In genomic region chr19:6766357-6767080, GRCh38 we compare ENCODE assay signal across 9 cellular contexts. TPM values are rescaled to one million over a fixed set of nuclear protein-coding genes. Genes with fewer than 3 reads are reported as not detected.
A peak's percentile ranks its signal among the peaks of the same experiment; 100 is the strongest.
DNase-seq lines count a peak whose midpoint lies in the region; ATAC-seq and TF ChIP-seq lines count a peak whose summit lies in the region.
"Had no signal": no experiment of that assay in that cellular context is flagged by ENCODE, and none has a peak within 500 bp of the region (broad histone marks: within the 10 kb centered on the region; RNA-seq: fewer than 3 reads in every experiment).

No MANE protein-coding gene starts in this region.

- H3F3A ChIP-seq in GM23338 (replicated peaks; ENCODE audit: low read depth): peaks cover 6% of the 10 kb centered on the region; the same call in 1 of the 2 replicates

- H4K20me1 ChIP-seq in GM23338 (replicated peaks; ENCODE audit: insufficient read depth): peaks cover 4% of the 10 kb centered on the region; the same call in 1 of the 2 replicates

- H3K27ac ChIP-seq in GM23338 (ENCODE audit: low read depth) (peak overlapping the region; percentile 94), SK-N-MC (no peak overlapping the region)

- CTCF ChIA-PET in GM10248 (lab: Yijun Ruan, JAX): interaction anchor here (1.7 kb wide), 1 partner anchor 14 kb away, joined by 4 read pairs; no protein-coding TSS in a partner anchor

- peak overlapping the region; percentile 93 for H3K27ac Mint-ChIP-seq in GM23338
- H3K27ac Mint-ChIP-seq in glutamatergic neuron (ENCODE audit: unreplicated experiment): no peak overlapping the region

- H3K4me1 ChIP-seq in GM23338 (ENCODE audit: insufficient read depth): peaks cover 5% of the 10 kb centered on the region; the same call in 1 of the 2 replicates

- H3K36me3 Mint-ChIP-seq in GM23338 (ENCODE audit: low read depth) (peaks cover 16% of the 10 kb centered on the region), glutamatergic neuron (ENCODE audit: unreplicated experiment) (peaks cover 4% of the 10 kb centered on the region)

- no peaks in the 10 kb centered on the region for H3K9me3 ChIP-seq in SK-N-MC (ENCODE audit: low read depth, low read length)
- H3K9me3 ChIP-seq: MG63 had no signal

- H3K9me2 ChIP-seq in GM23338 (ENCODE audit: insufficient read depth): no peaks in the 10 kb centered on the region

- TF ChIP-seq CTCF in GM23338 (conservative IDR thresholded peaks at IDR 0.05; ENCODE audit: low read depth in 2 of 2): no peak
- no peak for TF ChIP-seq CTCF in glutamatergic neuron (IDR thresholded peaks at IDR 0.05; ENCODE audit: partially characterized antibody, unreplicated experiment)
- no peak for TF ChIP-seq CTCF in retinal pigment epithelial cell (conservative IDR thresholded peaks at IDR 0.05; ENCODE audit: low read depth, low read length)
- TF ChIP-seq CTCF in GM10248 (IDR thresholded peaks at IDR 0.05; ENCODE audit: control extremely low read depth, extremely low read depth, low read depth, missing control alignments): no peak

- H3K9me3 Mint-ChIP-seq in GM23338 (peaks cover 12% of the 10 kb centered on the region), glutamatergic neuron (ENCODE audit: unreplicated experiment) (peaks cover 1% of the 10 kb centered on the region)

- peak overlapping the region; percentile 99 for H3K4me2 ChIP-seq in GM23338

- no peak overlapping the region for H3K9ac ChIP-seq in SK-N-MC (ENCODE audit: insufficient read length)

- peak overlapping the region; percentile 91 for H3K4me3 ChIP-seq in GM23338
- H3K4me3 ChIP-seq in SK-N-MC: peak overlapping the region; percentile 59
- H3K4me3 ChIP-seq in retinal pigment epithelial cell (ENCODE audit: low read length): peak overlapping the region; percentile 50
- H3K4me3 ChIP-seq: MG63 had no signal

- POLR2A ChIA-PET in GM10248 (lab: Yijun Ruan, JAX): no interaction called here

- ATAC-seq in GM23338: no peak

- no peaks in the 10 kb centered on the region for H3K27me3 ChIP-seq in GM23338 (ENCODE audit: insufficient read depth)
- H3K27me3 ChIP-seq: MG63 had no signal

- H3K36me3 ChIP-seq in GM23338 (ENCODE audit: insufficient read depth): peaks cover 2% of the 10 kb centered on the region; the same call in 1 of the 2 replicates
- no peaks in the 10 kb centered on the region for H3K36me3 ChIP-seq in SK-N-MC (ENCODE audit: insufficient read depth, low read length)
- H3K36me3 ChIP-seq: MG63 had no signal

- H2AFZ ChIP-seq in GM23338: no peak overlapping the region

- H3K4me1 Mint-ChIP-seq in GM23338 (peaks cover 15% of the 10 kb centered on the region; the same call in 2 of the 3 replicates), glutamatergic neuron (ENCODE audit: low read depth, unreplicated experiment) (no peaks in the 10 kb centered on the region)

- no peak for DNase-seq in GM23338 (ENCODE audit: low spot score)
- DNase-seq in SK-N-MC (ENCODE audit: low read depth, low spot score): no peak
- no peak for DNase-seq in glutamatergic neuron
- no peak for DNase-seq in retinal pigment epithelial cell (ENCODE audit: low read depth)
- DNase-seq in SW480 (ENCODE audit: low spot score): no peak
- no peak for DNase-seq in GM19238 (ENCODE audit: insufficient read length, low spot score)
- DNase-seq in NCI-H187 treated with DMSO at 0.1 percent for 48 hours (lab: John Stamatoyannopoulos, UW): no peak
- DNase-seq in GM10248 (ENCODE audit: extremely low spot score): no peak
- DNase-seq: MG63 had no signal

- H3K4me3 Mint-ChIP-seq in GM23338 (peak overlapping the region; percentile 80), glutamatergic neuron (ENCODE audit: unreplicated experiment) (peak overlapping the region; percentile 77)

- H3K27me3 Mint-ChIP-seq in GM23338 (ENCODE audit: insufficient read depth, low read depth, poor library complexity) (peaks cover 10% of the 10 kb centered on the region), glutamatergic neuron (ENCODE audit: unreplicated experiment) (peaks cover 13% of the 10 kb centered on the region)

- peaks cover 23% of the 10 kb centered on the region for H3K79me2 ChIP-seq in GM23338 (replicated peaks; ENCODE audit: insufficient read depth)

TF ChIP-seq in GM23338, 12 proteins besides CTCF, POLR2A, EP300 and RAD21:
- TF ChIP-seq ETS1 (IDR thresholded peaks at IDR 0.05): no peak
- no peak for TF ChIP-seq ZNF114 (CRISPR knock-in tag; IDR thresholded peaks at IDR 0.05)
- no peak for TF ChIP-seq CREB1 (CRISPR knock-in tag; IDR thresholded peaks at IDR 0.05; ENCODE audit: low read depth)
- no peak for TF ChIP-seq STAT1 (IDR thresholded peaks at IDR 0.05; ENCODE audit: unreplicated experiment)
- no peak for TF ChIP-seq JUNB (IDR thresholded peaks at IDR 0.05; ENCODE audit: unreplicated experiment)

RNA-seq across cellular contexts. Expression of gene SH2D3A, which starts 0.7 kb away (rescaled TPM):
- 25.6 and 38.4 TPM in 2 replicates for total RNA-seq in GM23338 (2014; rRNA removed; shearing (Covaris generic))
- 20.7 and 24.6 TPM in 2 replicates for polyA plus RNA-seq in GM23338 (2016; fragmentation: Nextera tagmentation; extraction: Ambion mirVana)
- total RNA-seq in glutamatergic neuron (ENCODE audit: unreplicated experiment): 0.32 TPM

RNA-seq across cellular contexts. Expression of gene VAV1, which starts 6.0 kb away (rescaled TPM):
- 1.7 and 1.8 TPM in 2 replicates for total RNA-seq in GM23338 (2014; rRNA removed; shearing (Covaris generic))
- polyA plus RNA-seq in GM23338 (2016; fragmentation: Nextera tagmentation; extraction: Ambion mirVana): 0.82 and 1.0 TPM in 2 replicates
- not detected for total RNA-seq in glutamatergic neuron (ENCODE audit: unreplicated experiment)

RNA-seq across cellular contexts. Expression of gene TRIP10, which starts 27.0 kb away (rescaled TPM):
- 46.2 and 56.8 TPM in 2 replicates for total RNA-seq in GM23338 (2014; rRNA removed; shearing (Covaris generic))
- 65.4 and 68.5 TPM in 2 replicates for polyA plus RNA-seq in GM23338 (2016; fragmentation: Nextera tagmentation; extraction: Ambion mirVana)
- 16.7 TPM for total RNA-seq in glutamatergic neuron (ENCODE audit: unreplicated experiment)

RNA-seq across cellular contexts. Expression of gene GPR108, which starts 29.1 kb away (rescaled TPM):
- total RNA-seq in GM23338 (2014; rRNA removed; shearing (Covaris generic)): 42.6 and 57.9 TPM in 2 replicates
- polyA plus RNA-seq in GM23338 (2016; fragmentation: Nextera tagmentation; extraction: Ambion mirVana): 44.8 and 45.9 TPM in 2 replicates
- total RNA-seq in glutamatergic neuron (ENCODE audit: unreplicated experiment): 44.2 TPM

RNA-seq across cellular contexts. Expression of gene C3, which starts 46.1 kb away (rescaled TPM):
- total RNA-seq in GM23338 (2014; rRNA removed; shearing (Covaris generic)): 4.8 and 17.7 TPM in 2 replicates
- 5.1 and 7.5 TPM in 2 replicates for polyA plus RNA-seq in GM23338 (2016; fragmentation: Nextera tagmentation; extraction: Ambion mirVana)
- total RNA-seq in glutamatergic neuron (ENCODE audit: unreplicated experiment): 0.69 TPM

Comparison
In these comparisons a context has a peak if more than half of its experiments do, and no peak if none do; other contexts are left out.
1. RNA of gene SH2D3A, which starts 0.7 kb away (total RNA-seq): 25.6 to 38.4 TPM in GM23338; 0.32 TPM in glutamatergic neuron (single experiment); every median in the first group is over 10 times any median in the second.
2. Peak in every context shown above with its lines, with median percentiles within 50 percentile points of each other: H3K4me3 ChIP-seq.